Comparison of ENCODE assay signal across 27 cellular contexts in the genomic region with DNA sequence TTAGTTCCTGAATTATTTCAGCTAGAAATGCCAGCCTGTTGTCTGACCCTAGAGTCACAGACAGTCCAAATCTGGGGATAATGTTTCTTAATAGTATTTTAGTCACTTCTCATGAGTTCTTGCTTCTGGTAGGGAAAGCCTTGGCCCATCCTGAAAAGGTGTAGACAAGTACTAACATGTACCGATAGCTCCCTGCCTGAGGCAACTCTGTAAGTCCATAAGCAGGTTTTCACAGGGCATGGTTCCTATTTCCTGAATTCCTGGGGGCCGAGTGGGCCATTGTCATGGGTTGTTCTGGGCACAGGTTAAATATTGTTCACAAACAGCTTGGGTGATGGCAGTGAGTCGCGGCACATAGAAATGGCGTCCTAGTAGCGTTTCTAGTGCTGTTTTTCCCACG.
"Had no signal": no experiment of that assay in that cellular context is flagged by ENCODE, and none has a peak within 500 bp of the region (broad histone marks: within the 10 kb centered on the region; RNA-seq: fewer than 3 reads in every experiment).

No MANE protein-coding gene starts in this region.

- H3K27ac ChIP-seq: left lung, lower lobe of right lung, pancreas, prostate gland, skin epidermis, stomach, suprapubic skin, thoracic aorta, tibial artery, upper lobe of right lung had no signal

- H3K4me3 ChIP-seq: left lung, lower lobe of right lung, pancreas, prostate gland, skin epidermis, stomach, suprapubic skin, thoracic aorta, tibial artery, upper lobe of right lung had no signal

- H3K36me3 ChIP-seq: prostate gland, upper lobe of right lung had no signal

- FAIRE-seq: keratinocyte, pancreas, urothelium cell line had no signal

- DNase-seq: hippocampal formation; kidney glomerular epithelial cell; left colon; left lung; lower lobe of right lung; mesendoderm; naive thymus-derived CD4-positive, alpha-beta T cell; nucleus accumbens; pancreas; retina; right cardiac atrium; stimulated activated CD4-positive, alpha-beta T cell treated with anti-CD3 and anti-CD28 coated beads, Interleukin-12 subunit alpha, Interleukin-12 subunit beta, amount 100 ng/mL, for 4 hours; stimulated activated CD4-positive, alpha-beta T cell treated with anti-CD3 and anti-CD28 coated beads, Interleukin-15, amount 100 ng/mL, for 24 hours; stimulated activated CD4-positive, alpha-beta T cell treated with anti-CD3 and anti-CD28 coated beads, Interleukin-2, amount 100 ng/mL, for 24 hours; stimulated activated CD4-positive, alpha-beta T cell treated with anti-CD3 and anti-CD28 coated beads, Interleukin-4, amount 100 ng/mL, for 1 hour; stimulated activated naive B cell treated with anti-CD40 and anti-IgM and Interleukin-4, amounts not matched to agents 10 μg/mL and 1 μg/mL and 100 μg/mL, for 72 hours; stimulated activated naive CD8-positive, alpha-beta T cell treated with anti-CD3 and anti-CD28 coated beads, Interleukin-15, Interleukin-2, amounts not matched to agents 100 U/mL and 50 U/mL, for 24 hours; stomach; tibial artery; trophoblast cell; upper lobe of right lung had no signal

- H3K27me3 ChIP-seq: left lung, pancreas, stomach, suprapubic skin, tibial artery, upper lobe of right lung had no signal
